ENCODE assay signal across 1 cellular context in the genomic region with DNA sequence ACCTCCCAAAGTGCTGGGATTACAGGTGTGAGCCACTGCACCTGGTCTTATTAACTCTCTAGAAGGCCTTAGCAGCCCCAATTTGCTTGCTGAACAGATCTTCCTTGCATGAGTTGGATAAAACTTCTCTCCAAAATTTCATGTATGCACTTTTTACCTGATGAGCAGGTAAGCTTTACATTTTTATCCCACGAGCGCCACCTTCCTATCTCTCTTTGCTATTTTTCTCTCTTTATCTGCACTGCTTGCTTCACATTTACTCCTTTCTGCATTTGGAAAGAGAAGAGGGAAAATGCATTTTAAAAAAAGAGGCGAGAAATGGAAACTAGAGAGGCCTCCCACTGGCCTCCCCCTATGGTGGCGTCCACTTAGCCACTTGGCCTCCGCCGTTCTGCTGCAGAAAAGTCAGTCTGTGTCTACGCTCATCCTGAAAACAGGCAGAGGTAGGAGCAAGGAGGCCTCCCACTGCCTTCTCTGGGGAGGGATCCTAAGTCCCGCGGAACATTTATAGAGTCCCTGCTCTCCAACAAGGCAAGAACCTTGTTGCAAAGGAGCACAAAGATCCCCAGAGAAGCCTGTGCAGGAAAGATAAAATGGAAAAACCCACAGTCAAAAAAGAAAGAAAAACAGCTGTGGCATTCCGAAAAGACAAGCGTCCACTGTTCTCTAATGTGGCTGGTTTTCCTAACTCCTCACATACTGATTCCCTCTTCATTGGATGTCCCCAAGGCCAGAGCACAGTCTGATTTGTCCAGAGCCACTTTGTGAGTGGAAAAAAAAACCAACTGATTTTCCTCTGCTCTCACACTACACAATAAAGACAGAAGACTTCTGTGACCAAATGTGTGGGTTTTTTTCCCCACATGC.
TF ChIP-seq lines count a peak whose summit lies in the region.

No MANE protein-coding gene starts in this region.

TF ChIP-seq in GM23338, 12 proteins besides CTCF, POLR2A, EP300 and RAD21:
- TF ChIP-seq, protein P1, sequence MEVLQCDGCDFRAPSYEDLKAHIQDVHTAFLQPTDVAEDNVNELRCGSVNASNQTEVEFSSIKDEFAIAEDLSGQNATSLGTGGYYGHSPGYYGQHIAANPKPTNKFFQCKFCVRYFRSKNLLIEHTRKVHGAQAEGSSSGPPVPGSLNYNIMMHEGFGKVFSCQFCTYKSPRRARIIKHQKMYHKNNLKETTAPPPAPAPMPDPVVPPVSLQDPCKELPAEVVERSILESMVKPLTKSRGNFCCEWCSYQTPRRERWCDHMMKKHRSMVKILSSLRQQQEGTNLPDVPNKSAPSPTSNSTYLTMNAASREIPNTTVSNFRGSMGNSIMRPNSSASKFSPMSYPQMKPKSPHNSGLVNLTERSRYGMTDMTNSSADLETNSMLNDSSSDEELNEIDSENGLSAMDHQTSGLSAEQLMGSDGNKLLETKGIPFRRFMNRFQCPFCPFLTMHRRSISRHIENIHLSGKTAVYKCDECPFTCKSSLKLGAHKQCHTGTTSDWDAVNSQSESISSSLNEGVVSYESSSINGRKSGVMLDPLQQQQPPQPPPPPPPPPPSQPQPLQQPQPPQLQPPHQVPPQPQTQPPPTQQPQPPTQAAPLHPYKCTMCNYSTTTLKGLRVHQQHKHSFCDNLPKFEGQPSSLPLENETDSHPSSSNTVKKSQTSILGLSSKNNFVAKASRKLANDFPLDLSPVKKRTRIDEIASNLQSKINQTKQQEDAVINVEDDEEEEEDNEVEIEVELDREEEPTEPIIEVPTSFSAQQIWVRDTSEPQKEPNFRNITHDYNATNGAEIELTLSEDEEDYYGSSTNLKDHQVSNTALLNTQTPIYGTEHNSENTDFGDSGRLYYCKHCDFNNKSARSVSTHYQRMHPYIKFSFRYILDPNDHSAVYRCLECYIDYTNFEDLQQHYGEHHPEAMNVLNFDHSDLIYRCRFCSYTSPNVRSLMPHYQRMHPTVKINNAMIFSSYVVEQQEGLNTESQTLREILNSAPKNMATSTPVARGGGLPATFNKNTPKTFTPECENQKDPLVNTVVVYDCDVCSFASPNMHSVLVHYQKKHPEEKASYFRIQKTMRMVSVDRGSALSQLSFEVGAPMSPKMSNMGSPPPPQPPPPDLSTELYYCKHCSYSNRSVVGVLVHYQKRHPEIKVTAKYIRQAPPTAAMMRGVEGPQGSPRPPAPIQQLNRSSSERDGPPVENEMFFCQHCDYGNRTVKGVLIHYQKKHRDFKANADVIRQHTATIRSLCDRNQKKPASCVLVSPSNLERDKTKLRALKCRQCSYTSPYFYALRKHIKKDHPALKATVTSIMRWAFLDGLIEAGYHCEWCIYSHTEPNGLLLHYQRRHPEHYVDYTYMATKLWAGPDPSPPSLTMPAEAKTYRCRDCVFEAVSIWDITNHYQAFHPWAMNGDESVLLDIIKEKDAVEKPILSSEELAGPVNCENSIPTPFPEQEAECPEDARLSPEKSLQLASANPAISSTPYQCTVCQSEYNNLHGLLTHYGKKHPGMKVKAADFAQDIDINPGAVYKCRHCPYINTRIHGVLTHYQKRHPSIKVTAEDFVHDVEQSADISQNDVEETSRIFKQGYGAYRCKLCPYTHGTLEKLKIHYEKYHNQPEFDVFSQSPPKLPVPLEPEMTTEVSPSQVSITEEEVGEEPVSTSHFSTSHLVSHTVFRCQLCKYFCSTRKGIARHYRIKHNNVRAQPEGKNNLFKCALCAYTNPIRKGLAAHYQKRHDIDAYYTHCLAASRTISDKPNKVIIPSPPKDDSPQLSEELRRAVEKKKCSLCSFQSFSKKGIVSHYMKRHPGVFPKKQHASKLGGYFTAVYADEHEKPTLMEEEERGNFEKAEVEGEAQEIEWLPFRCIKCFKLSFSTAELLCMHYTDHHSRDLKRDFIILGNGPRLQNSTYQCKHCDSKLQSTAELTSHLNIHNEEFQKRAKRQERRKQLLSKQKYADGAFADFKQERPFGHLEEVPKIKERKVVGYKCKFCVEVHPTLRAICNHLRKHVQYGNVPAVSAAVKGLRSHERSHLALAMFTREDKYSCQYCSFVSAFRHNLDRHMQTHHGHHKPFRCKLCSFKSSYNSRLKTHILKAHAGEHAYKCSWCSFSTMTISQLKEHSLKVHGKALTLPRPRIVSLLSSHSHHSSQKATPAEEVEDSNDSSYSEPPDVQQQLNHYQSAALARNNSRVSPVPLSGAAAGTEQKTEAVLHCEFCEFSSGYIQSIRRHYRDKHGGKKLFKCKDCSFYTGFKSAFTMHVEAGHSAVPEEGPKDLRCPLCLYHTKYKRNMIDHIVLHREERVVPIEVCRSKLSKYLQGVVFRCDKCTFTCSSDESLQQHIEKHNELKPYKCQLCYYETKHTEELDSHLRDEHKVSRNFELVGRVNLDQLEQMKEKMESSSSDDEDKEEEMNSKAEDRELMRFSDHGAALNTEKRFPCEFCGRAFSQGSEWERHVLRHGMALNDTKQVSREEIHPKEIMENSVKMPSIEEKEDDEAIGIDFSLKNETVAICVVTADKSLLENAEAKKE (CRISPR knock-in tag; IDR thresholded peaks at IDR 0.05) = no peak
- TF ChIP-seq, protein P2, sequence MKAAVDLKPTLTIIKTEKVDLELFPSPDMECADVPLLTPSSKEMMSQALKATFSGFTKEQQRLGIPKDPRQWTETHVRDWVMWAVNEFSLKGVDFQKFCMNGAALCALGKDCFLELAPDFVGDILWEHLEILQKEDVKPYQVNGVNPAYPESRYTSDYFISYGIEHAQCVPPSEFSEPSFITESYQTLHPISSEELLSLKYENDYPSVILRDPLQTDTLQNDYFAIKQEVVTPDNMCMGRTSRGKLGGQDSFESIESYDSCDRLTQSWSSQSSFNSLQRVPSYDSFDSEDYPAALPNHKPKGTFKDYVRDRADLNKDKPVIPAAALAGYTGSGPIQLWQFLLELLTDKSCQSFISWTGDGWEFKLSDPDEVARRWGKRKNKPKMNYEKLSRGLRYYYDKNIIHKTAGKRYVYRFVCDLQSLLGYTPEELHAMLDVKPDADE (IDR thresholded peaks at IDR 0.05) = no peak
- no peak for TF ChIP-seq EZH2 (IDR thresholded peaks at IDR 0.05; ENCODE audit: low read depth, unreplicated experiment)
- TF ChIP-seq ZNF114 (CRISPR knock-in tag; IDR thresholded peaks at IDR 0.05) = no peak
- no peak for TF ChIP-seq POLR2AphosphoS5 (IDR thresholded peaks at IDR 0.05; ENCODE audit: low read depth)
- TF ChIP-seq JUNB (IDR thresholded peaks at IDR 0.05; ENCODE audit: unreplicated experiment) = no peak
